ENCODE assay signal across 12 cellular contexts in the genomic region with DNA sequence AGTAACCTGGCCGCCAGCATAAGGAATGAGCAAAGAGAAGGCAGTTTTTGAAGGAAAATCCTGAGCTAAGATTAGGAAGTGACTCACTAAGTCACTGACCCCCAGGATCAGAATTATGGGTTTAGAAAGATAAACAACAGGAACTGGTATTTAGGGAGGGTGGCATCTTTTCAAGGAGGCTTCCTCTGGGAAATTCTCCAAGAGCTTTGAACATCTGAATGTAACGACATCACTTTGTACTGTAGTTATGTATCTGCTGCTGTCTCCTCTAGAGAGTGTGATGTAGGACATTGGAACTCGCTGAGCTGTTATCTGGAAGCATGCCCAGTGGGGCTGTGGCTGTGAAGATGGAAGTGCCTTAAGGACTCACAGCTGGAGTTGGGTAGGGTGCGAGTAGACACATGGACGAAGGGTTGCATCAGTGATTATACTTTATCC.
DNase-seq lines count a peak whose midpoint lies in the region; ATAC-seq, FAIRE-seq and TF ChIP-seq lines count a peak whose summit lies in the region.
"Had no signal": no experiment of that assay in that cellular context is flagged by ENCODE, and none has a peak within 500 bp of the region (broad histone marks: within the 10 kb centered on the region; RNA-seq: fewer than 3 reads in every experiment).

No MANE protein-coding gene starts in this region.

- H3K27ac ChIP-seq in ACC112 (ENCODE audit: low read depth, low read length) (peak overlapping the region; percentile 86), left lung (no peak overlapping the region)
- H3K27ac ChIP-seq: BLaER1 treated with 17β-estradiol and CSF1 and Interleukin-3, amounts not matched to agents 10 nM and 100 nM had no signal

- H3K4me1 ChIP-seq in ACC112 (ENCODE audit: control insufficient read depth, insufficient read depth, low read length, unreplicated experiment) (peaks cover 29% of the 10 kb centered on the region), left lung (no peaks in the 10 kb centered on the region)

- no peak for TF ChIP-seq POLR2A in GM18505 (IDR thresholded peaks at IDR 0.05; ENCODE audit: borderline replicate concordance, extremely low read depth, insufficient read depth, insufficient read length)

- FAIRE-seq in HTR-8/SVneo (lab: Jason Lieb, UNC) (peak; percentile 51), bronchial epithelial cell (lab: Jason Lieb, UNC) (no peak)

- no peaks in the 10 kb centered on the region for H3K36me3 ChIP-seq in ACC112 (ENCODE audit: insufficient read depth, low read length)
- H3K36me3 ChIP-seq in bronchial epithelial cell (ENCODE audit: control insufficient read depth, insufficient read depth, low read length), result no peaks in the 10 kb centered on the region
- H3K36me3 ChIP-seq in left lung, result no peaks in the 10 kb centered on the region
- H3K36me3 ChIP-seq: BLaER1 treated with 17β-estradiol and CSF1 and Interleukin-3, amounts not matched to agents 10 nM and 100 nM had no signal

- no peaks in the 10 kb centered on the region for H3K27me3 ChIP-seq in ACC112 (ENCODE audit: insufficient read depth, low read length)
- H3K27me3 ChIP-seq in bronchial epithelial cell (ENCODE audit: control insufficient read depth, insufficient read depth, low read length), result no peaks in the 10 kb centered on the region
- H3K27me3 ChIP-seq in left lung, result no peaks in the 10 kb centered on the region
- H3K27me3 ChIP-seq: BLaER1 treated with 17β-estradiol and CSF1 and Interleukin-3, amounts not matched to agents 10 nM and 100 nM had no signal

- TF ChIP-seq CTCF in bronchial epithelial cell (IDR thresholded peaks at IDR 0.05; ENCODE audit: insufficient read depth, low read length, severe bottlenecking) (no peak), left lung (IDR thresholded peaks at IDR 0.05) (no peak)

- DNase-seq in HTR-8/SVneo (ENCODE audit: insufficient read length, low spot score), result peak; percentile 59
- DNase-seq in bronchial epithelial cell (ENCODE audit: low read depth), result peak; percentile 23
- peak in 1 of 2 donors; percentile 57 for DNase-seq in left lung
- DNase-seq in cerebellar nuclear complex (lab: John Stamatoyannopoulos, UW), result no peak
- DNase-seq: activated naive CD4-positive, alpha-beta T cell treated with anti-CD3 and anti-CD28 coated beads for 36 hours; NCI-H748 treated with DMSO at 0.1 percent for 48 hours had no signal

- H3K79me2 ChIP-seq in ACC112 (ENCODE audit: control insufficient read depth, insufficient read depth, low read length, unreplicated experiment), result no peaks in the 10 kb centered on the region

- peak overlapping the region; percentile 16; the same call in 1 of the 2 replicates for H3K4me3 ChIP-seq in ACC112 (ENCODE audit: low read depth, low read length)
- H3K4me3 ChIP-seq in bronchial epithelial cell (ENCODE audit: low read depth, low read length), result no peak overlapping the region
- no peak overlapping the region for H3K4me3 ChIP-seq in left lung
- H3K4me3 ChIP-seq: BLaER1 treated with 17β-estradiol and CSF1 and Interleukin-3, amounts not matched to agents 10 nM and 100 nM had no signal

- H3K9me3 ChIP-seq in left lung, result peaks cover 0 to 4% of the 10 kb centered on the region in 2 donors
- H3K9me3 ChIP-seq: BLaER1 treated with 17β-estradiol and CSF1 and Interleukin-3, amounts not matched to agents 10 nM and 100 nM had no signal

- intact Hi-C loops in left lung (cut with DNase I), result no loop called here

- peak overlapping the region; percentile 32 for H2AFZ ChIP-seq in ACC112 (ENCODE audit: low read length, unreplicated experiment)

- ATAC-seq in left lung (peak; percentile 78), GM21360 (IDR thresholded peaks at IDR 0.05; ENCODE audit: unreplicated experiment) (no peak), HG03521 (IDR thresholded peaks at IDR 0.05; ENCODE audit: unreplicated experiment) (no peak), GM18505 (IDR thresholded peaks at IDR 0.05; ENCODE audit: unreplicated experiment) (no peak)
- ATAC-seq: natural killer cell treated with Interleukin-12 subunit alpha and Interleukin-12 subunit beta and Interleukin-15 and Interleukin-18, amount 100 ng/mL, for 72 hours had no signal

Comparison
In these comparisons a context has a peak if more than half of its experiments do, and no peak if none do; other contexts are left out.
1. DNase-seq: peak in HTR-8/SVneo (single experiment) and bronchial epithelial cell (single experiment); none in cerebellar nuclear complex (0 of 2).